In the genomic region with DNA sequence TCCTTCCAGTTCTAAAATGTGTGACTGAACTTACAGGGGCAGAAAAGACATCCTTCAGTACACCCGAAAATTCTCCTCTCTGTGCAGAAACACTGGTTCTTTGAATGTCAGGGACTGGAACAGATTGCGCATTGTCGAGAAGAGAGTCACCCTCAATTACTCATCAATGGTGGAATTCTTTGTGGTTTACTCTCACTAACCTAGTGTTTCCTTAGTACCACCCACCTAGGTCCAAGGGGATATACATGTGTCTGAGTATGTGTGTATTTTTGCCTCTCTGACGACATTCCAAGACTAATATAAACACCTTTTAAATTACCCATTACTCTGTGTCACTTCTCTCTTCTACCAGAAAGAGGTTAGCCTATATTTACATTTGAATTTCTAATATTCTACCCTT, we compare ENCODE assay signal across 15 cellular contexts.
DNase-seq lines count a peak whose midpoint lies in the region; ATAC-seq, FAIRE-seq and TF ChIP-seq lines count a peak whose summit lies in the region.
"Had no signal": no experiment of that assay in that cellular context is flagged by ENCODE, and none has a peak within 500 bp of the region (broad histone marks: within the 10 kb centered on the region; RNA-seq: fewer than 3 reads in every experiment).

No MANE protein-coding gene starts in this region.

- H3K27ac ChIP-seq in Panc1 (ENCODE audit: low read length), result no peak overlapping the region
- H3K27ac ChIP-seq: gastroesophageal sphincter had no signal

- peak; percentile 93 for DNase-seq in EL
- peak; percentile 85 for DNase-seq in Panc1 (ENCODE audit: low read depth, low spot score)
- DNase-seq in epithelial cell of esophagus (ENCODE audit: low read depth), result peak; percentile 93
- peak; percentile 95 for DNase-seq in non-pigmented ciliary epithelial cell (ENCODE audit: low read depth)
- DNase-seq in GM12891 (ENCODE audit: insufficient read length, low spot score), result no peak
- no peak for DNase-seq in NCI-H446 treated with DMSO at 0.1 percent for 48 hours (lab: John Stamatoyannopoulos, UW)
- DNase-seq in activated CD4-positive, alpha-beta T cell treated with anti-CD3 and anti-CD28 coated beads, Interleukin-2, amount 50 U/mL, for 1 hour, result no peak
- DNase-seq in D721Med (ENCODE audit: insufficient read length, low spot score), result no peak
- DNase-seq: activated CD4-positive, alpha-beta T cell treated with anti-CD3 and anti-CD28 coated beads, Interleukin-2, amount 50 U/mL, for 4 hours; NCI-H2029 treated with DMSO at 0.1 percent for 48 hours; SHP77 treated with DMSO at 0.1 percent for 48 hours; small intestine had no signal

- no peaks in the 10 kb centered on the region for H3K27me3 ChIP-seq in Panc1 (ENCODE audit: control insufficient read depth, insufficient read depth, low read length)
- H3K27me3 ChIP-seq: gastroesophageal sphincter had no signal

- TF ChIP-seq CTCF in Panc1 (IDR thresholded peaks at IDR 0.05) (no peak), epithelial cell of esophagus (IDR thresholded peaks at IDR 0.05; ENCODE audit: insufficient read depth, low read depth, low read length, missing control alignments) (no peak), D721Med (IDR thresholded peaks at IDR 0.05; ENCODE audit: insufficient read depth, missing control alignments) (no peak)

- H3K9me3 ChIP-seq in Panc1 (ENCODE audit: control insufficient read depth, insufficient read depth, low read depth, low read length), result no peaks in the 10 kb centered on the region
- H3K9me3 ChIP-seq: gastroesophageal sphincter, HAP-1 had no signal

- CTCF ChIA-PET in Panc1 (lab: Charles Lee), result no interaction called here

- intact Hi-C loops in Panc1 (cut with micrococcal nuclease; ENCODE audit: unreplicated experiment), result no loop called here

- in situ Hi-C loops in Panc1 (cut with HindIII; ENCODE audit: low pct_unique_long_range_greater_than_20kb, low sequenced_read_pairs), result no loop called here

- no peak overlapping the region for H3K4me3 ChIP-seq in Panc1 (ENCODE audit: low read depth in 2 of 2, low read length in 2 of 2)
- H3K4me3 ChIP-seq in epithelial cell of esophagus (ENCODE audit: low read length), result no peak overlapping the region
- H3K4me3 ChIP-seq: gastroesophageal sphincter, HAP-1 had no signal

- POLR2A ChIA-PET in Panc1 (lab: Charles Lee), result no interaction called here

- ATAC-seq in Panc1, result peak; percentile 96
- ATAC-seq: gastroesophageal sphincter; stimulated activated memory B cell treated with anti-CD40 and anti-IgM and Interleukin-4, amounts not matched to agents 10 μg/mL and 1 μg/mL and 100 μg/mL, for 72 hours had no signal

- H3K36me3 ChIP-seq in Panc1 (ENCODE audit: control insufficient read depth, insufficient read depth, low read length), result no peaks in the 10 kb centered on the region
- H3K36me3 ChIP-seq: gastroesophageal sphincter, HAP-1 had no signal

- BruUV-seq in Panc1 (replicated peaks; lab: Mats Ljungman, UMichigan), result no TSS peak

- H3K4me1 ChIP-seq in Panc1 (ENCODE audit: control insufficient read depth, insufficient read depth, low read length), result no peaks in the 10 kb centered on the region
- H3K4me1 ChIP-seq: HAP-1 had no signal

- FAIRE-seq in GM12891 (lab: Jason Lieb, UNC) (no peak), D721Med (lab: Jason Lieb, UNC) (no peak)

- no peak for TF ChIP-seq POLR2A in GM12891 (IDR thresholded peaks at IDR 0.05; ENCODE audit: low read depth, low read length)

TF ChIP-seq in GM12891, 5 proteins besides CTCF, POLR2A, EP300 and RAD21:
- no peak for TF ChIP-seq PAX5 (IDR thresholded peaks at IDR 0.05; ENCODE audit: insufficient read depth, low read length, severe bottlenecking)
- no peak for TF ChIP-seq SPI1 (IDR thresholded peaks at IDR 0.05; ENCODE audit: low read depth, low read length)
- no peak for TF ChIP-seq TAF1 (IDR thresholded peaks at IDR 0.05; ENCODE audit: low read depth, low read length)
- no peak for TF ChIP-seq POLR2AphosphoS5 (IDR thresholded peaks at IDR 0.05; ENCODE audit: low read depth, low read length)
- TF ChIP-seq POU2F2 (IDR thresholded peaks at IDR 0.05; ENCODE audit: low read depth, low read length), result no peak

Comparison
In these comparisons a context has a peak if more than half of its experiments do, and no peak if none do; other contexts are left out.
1. DNase-seq: peak in EL (single experiment), Panc1 (single experiment), epithelial cell of esophagus (single experiment) and non-pigmented ciliary epithelial cell (single experiment); none in GM12891 (single experiment), NCI-H446 treated with DMSO at 0.1 percent for 48 hours (single experiment), activated CD4-positive, alpha-beta T cell treated with anti-CD3 and anti-CD28 coated beads, Interleukin-2, amount 50 U/mL, for 1 hour (single experiment) and D721Med (single experiment).